Comparison of ENCODE assay signal across 1 cellular context in the genomic region with DNA sequence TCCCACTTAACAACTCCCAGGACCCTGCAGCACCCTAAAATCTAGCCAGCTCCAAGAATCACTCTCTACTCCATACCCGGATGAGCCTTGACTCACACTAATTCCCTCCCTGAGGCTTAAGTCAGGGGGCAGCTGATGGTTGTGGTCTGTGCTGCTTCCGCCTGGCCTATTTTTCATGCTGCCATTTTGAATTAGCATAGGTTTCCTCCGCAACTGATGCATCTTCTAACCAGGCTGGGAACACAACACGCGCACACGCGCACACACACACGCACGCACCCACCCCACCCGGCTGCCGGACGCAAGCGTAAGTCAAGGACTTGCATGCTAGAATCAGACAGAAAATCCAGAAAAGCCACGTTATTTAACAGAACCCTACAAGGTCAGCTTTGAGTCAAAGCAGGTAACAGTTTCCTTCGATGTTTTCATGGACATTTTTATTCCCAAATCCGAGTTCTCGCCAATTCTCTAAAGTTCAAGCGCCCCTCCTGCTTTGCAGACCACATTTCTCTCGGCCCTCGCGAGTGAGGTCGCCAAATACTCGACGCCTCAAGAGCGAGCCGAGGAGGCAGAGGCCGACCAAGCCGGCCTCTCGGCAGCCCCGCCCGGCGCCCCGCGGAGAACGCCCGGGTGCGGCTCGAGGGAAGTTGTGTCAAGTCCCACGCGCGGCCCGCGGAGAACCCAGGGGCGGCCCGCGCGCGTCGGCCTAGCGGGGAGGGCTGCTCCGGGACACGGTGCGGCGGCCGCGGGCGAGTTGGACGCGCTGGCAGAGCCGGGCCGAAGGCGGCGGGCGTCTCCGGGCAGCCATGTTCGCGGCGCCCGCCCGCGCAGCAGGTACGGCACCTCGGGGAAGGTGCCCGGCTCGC.
TF ChIP-seq lines count a peak whose summit lies in the region.

No MANE protein-coding gene starts in this region.

TF ChIP-seq in HepG2, 621 proteins besides CTCF, POLR2A, EP300 and RAD21 (continued from another document and continues in another):
- TF ChIP-seq, protein P1, sequence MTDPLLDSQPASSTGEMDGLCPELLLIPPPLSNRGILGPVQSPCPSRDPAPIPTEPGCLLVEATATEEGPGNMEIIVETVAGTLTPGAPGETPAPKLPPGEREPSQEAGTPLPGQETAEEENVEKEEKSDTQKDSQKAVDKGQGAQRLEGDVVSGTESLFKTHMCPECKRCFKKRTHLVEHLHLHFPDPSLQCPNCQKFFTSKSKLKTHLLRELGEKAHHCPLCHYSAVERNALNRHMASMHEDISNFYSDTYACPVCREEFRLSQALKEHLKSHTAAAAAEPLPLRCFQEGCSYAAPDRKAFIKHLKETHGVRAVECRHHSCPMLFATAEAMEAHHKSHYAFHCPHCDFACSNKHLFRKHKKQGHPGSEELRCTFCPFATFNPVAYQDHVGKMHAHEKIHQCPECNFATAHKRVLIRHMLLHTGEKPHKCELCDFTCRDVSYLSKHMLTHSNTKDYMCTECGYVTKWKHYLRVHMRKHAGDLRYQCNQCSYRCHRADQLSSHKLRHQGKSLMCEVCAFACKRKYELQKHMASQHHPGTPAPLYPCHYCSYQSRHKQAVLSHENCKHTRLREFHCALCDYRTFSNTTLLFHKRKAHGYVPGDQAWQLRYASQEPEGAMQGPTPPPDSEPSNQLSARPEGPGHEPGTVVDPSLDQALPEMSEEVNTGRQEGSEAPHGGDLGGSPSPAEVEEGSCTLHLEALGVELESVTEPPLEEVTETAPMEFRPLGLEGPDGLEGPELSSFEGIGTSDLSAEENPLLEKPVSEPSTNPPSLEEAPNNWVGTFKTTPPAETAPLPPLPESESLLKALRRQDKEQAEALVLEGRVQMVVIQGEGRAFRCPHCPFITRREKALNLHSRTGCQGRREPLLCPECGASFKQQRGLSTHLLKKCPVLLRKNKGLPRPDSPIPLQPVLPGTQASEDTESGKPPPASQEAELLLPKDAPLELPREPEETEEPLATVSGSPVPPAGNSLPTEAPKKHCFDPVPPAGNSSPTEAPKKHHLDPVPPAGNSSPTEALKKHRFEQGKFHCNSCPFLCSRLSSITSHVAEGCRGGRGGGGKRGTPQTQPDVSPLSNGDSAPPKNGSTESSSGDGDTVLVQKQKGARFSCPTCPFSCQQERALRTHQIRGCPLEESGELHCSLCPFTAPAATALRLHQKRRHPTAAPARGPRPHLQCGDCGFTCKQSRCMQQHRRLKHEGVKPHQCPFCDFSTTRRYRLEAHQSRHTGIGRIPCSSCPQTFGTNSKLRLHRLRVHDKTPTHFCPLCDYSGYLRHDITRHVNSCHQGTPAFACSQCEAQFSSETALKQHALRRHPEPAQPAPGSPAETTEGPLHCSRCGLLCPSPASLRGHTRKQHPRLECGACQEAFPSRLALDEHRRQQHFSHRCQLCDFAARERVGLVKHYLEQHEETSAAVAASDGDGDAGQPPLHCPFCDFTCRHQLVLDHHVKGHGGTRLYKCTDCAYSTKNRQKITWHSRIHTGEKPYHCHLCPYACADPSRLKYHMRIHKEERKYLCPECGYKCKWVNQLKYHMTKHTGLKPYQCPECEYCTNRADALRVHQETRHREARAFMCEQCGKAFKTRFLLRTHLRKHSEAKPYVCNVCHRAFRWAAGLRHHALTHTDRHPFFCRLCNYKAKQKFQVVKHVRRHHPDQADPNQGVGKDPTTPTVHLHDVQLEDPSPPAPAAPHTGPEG (CRISPR knock-in tag; IDR thresholded peaks at IDR 0.05) = peak; percentile 98
- TF ChIP-seq, protein P2, sequence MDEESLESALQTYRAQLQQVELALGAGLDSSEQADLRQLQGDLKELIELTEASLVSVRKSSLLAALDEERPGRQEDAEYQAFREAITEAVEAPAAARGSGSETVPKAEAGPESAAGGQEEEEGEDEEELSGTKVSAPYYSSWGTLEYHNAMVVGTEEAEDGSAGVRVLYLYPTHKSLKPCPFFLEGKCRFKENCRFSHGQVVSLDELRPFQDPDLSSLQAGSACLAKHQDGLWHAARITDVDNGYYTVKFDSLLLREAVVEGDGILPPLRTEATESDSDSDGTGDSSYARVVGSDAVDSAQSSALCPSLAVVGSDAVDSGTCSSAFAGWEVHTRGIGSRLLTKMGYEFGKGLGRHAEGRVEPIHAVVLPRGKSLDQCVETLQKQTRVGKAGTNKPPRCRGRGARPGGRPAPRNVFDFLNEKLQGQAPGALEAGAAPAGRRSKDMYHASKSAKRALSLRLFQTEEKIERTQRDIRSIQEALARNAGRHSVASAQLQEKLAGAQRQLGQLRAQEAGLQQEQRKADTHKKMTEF (CRISPR knock-in tag; IDR thresholded peaks at IDR 0.05) = no peak
- TF ChIP-seq ZNF577 (CRISPR knock-in tag; IDR thresholded peaks at IDR 0.05; ENCODE audit: borderline replicate concordance, low read depth) (no peak), ZNF781 (CRISPR knock-in tag; IDR thresholded peaks at IDR 0.05; ENCODE audit: borderline replicate concordance, not compliant biosample characterization) (no peak), ZNF10 (CRISPR knock-in tag; IDR thresholded peaks at IDR 0.05; ENCODE audit: borderline replicate concordance, low read depth) (no peak), HDAC2 (CRISPR knock-in tag; IDR thresholded peaks at IDR 0.05) (peak; percentile 12; the same call in 1 of the 2 replicates), ZNF292 (CRISPR knock-in tag; IDR thresholded peaks at IDR 0.05; ENCODE audit: borderline replicate concordance, low read depth) (no peak), SPEN (CRISPR knock-in tag; IDR thresholded peaks at IDR 0.05; ENCODE audit: low read depth) (no peak), NRL (CRISPR knock-in tag; IDR thresholded peaks at IDR 0.05; ENCODE audit: borderline replicate concordance) (no peak), SRF (IDR thresholded peaks at IDR 0.05; ENCODE audit: low read depth, low read length) (no peak), ZNF652 (CRISPR knock-in tag; IDR thresholded peaks at IDR 0.05; ENCODE audit: borderline replicate concordance, low read depth) (no peak), ZNF484 (CRISPR knock-in tag; IDR thresholded peaks at IDR 0.05; ENCODE audit: borderline replicate concordance, low read depth) (no peak), ZNF678 (CRISPR knock-in tag; IDR thresholded peaks at IDR 0.05) (no peak), MED8 (CRISPR knock-in tag; IDR thresholded peaks at IDR 0.05; ENCODE audit: insufficient replicate concordance) (no peak), ZMAT3 (CRISPR knock-in tag; conservative IDR thresholded peaks at IDR 0.05) (no peak), CBX1 (IDR thresholded peaks at IDR 0.05; ENCODE audit: low read depth) (no peak), ZNF17 (CRISPR knock-in tag; IDR thresholded peaks at IDR 0.05) (no peak), ZC3H4 (CRISPR knock-in tag; IDR thresholded peaks at IDR 0.05; ENCODE audit: borderline replicate concordance) (0 out of 2 replicates have a peak, but pooled peaks have one; percentile 40), ZNF530 (CRISPR knock-in tag; IDR thresholded peaks at IDR 0.05; ENCODE audit: low read depth) (no peak), ZNF441 (CRISPR knock-in tag; IDR thresholded peaks at IDR 0.05; ENCODE audit: borderline replicate concordance) (no peak), PRPF4 (IDR thresholded peaks at IDR 0.05; ENCODE audit: low read depth, low read length, poor library complexity, severe bottlenecking) (no peak), SMAD1 (CRISPR knock-in tag; IDR thresholded peaks at IDR 0.05; ENCODE audit: borderline replicate concordance, low read depth) (no peak), CBFB (CRISPR knock-in tag; IDR thresholded peaks at IDR 0.05) (no peak), ZNF225 (CRISPR knock-in tag; IDR thresholded peaks at IDR 0.05) (no peak), MAFG (CRISPR knock-in tag; IDR thresholded peaks at IDR 0.05) (no peak), ZNF790 (CRISPR knock-in tag; IDR thresholded peaks at IDR 0.05; ENCODE audit: borderline replicate concordance) (no peak), TP53 (CRISPR knock-in tag; conservative IDR thresholded peaks at IDR 0.05) (no peak), POLR2AphosphoS2 (IDR thresholded peaks at IDR 0.05; ENCODE audit: low read depth, low read length) (no peak), SATB2 (CRISPR knock-in tag; IDR thresholded peaks at IDR 0.05) (no peak), ARNT2 (CRISPR knock-in tag; IDR thresholded peaks at IDR 0.05; ENCODE audit: low read depth) (no peak), RFXANK (CRISPR knock-in tag; IDR thresholded peaks at IDR 0.05) (no peak), CCDC6 (CRISPR knock-in tag; IDR thresholded peaks at IDR 0.05) (peak; percentile 11; the same call in 1 of the 2 replicates), ZNF777 (CRISPR knock-in tag; IDR thresholded peaks at IDR 0.05) (peak; percentile 86), MXD4 (CRISPR knock-in tag; IDR thresholded peaks at IDR 0.05) (0 out of 2 replicates have a peak, but pooled peaks have one; percentile 27)
- TF ChIP-seq, protein P3, sequence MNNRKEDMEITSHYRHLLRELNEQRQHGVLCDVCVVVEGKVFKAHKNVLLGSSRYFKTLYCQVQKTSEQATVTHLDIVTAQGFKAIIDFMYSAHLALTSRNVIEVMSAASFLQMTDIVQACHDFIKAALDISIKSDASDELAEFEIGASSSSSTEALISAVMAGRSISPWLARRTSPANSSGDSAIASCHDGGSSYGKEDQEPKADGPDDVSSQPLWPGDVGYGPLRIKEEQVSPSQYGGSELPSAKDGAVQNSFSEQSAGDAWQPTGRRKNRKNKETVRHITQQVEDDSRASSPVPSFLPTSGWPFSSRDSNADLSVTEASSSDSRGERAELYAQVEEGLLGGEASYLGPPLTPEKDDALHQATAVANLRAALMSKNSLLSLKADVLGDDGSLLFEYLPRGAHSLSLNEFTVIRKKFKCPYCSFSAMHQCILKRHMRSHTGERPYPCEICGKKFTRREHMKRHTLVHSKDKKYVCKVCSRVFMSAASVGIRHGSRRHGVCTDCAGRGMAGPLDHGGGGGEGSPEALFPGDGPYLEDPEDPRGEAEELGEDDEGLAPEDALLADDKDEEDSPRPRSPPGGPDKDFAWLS (CRISPR knock-in tag; IDR thresholded peaks at IDR 0.05; ENCODE audit: borderline replicate concordance) = no peak
- TF ChIP-seq, protein P4, sequence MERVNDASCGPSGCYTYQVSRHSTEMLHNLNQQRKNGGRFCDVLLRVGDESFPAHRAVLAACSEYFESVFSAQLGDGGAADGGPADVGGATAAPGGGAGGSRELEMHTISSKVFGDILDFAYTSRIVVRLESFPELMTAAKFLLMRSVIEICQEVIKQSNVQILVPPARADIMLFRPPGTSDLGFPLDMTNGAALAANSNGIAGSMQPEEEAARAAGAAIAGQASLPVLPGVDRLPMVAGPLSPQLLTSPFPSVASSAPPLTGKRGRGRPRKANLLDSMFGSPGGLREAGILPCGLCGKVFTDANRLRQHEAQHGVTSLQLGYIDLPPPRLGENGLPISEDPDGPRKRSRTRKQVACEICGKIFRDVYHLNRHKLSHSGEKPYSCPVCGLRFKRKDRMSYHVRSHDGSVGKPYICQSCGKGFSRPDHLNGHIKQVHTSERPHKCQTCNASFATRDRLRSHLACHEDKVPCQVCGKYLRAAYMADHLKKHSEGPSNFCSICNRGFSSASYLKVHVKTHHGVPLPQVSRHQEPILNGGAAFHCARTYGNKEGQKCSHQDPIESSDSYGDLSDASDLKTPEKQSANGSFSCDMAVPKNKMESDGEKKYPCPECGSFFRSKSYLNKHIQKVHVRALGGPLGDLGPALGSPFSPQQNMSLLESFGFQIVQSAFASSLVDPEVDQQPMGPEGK (CRISPR knock-in tag; IDR thresholded peaks at IDR 0.05) = no peak; the same call in 1 of the 2 replicates
- TF ChIP-seq, protein P5, sequence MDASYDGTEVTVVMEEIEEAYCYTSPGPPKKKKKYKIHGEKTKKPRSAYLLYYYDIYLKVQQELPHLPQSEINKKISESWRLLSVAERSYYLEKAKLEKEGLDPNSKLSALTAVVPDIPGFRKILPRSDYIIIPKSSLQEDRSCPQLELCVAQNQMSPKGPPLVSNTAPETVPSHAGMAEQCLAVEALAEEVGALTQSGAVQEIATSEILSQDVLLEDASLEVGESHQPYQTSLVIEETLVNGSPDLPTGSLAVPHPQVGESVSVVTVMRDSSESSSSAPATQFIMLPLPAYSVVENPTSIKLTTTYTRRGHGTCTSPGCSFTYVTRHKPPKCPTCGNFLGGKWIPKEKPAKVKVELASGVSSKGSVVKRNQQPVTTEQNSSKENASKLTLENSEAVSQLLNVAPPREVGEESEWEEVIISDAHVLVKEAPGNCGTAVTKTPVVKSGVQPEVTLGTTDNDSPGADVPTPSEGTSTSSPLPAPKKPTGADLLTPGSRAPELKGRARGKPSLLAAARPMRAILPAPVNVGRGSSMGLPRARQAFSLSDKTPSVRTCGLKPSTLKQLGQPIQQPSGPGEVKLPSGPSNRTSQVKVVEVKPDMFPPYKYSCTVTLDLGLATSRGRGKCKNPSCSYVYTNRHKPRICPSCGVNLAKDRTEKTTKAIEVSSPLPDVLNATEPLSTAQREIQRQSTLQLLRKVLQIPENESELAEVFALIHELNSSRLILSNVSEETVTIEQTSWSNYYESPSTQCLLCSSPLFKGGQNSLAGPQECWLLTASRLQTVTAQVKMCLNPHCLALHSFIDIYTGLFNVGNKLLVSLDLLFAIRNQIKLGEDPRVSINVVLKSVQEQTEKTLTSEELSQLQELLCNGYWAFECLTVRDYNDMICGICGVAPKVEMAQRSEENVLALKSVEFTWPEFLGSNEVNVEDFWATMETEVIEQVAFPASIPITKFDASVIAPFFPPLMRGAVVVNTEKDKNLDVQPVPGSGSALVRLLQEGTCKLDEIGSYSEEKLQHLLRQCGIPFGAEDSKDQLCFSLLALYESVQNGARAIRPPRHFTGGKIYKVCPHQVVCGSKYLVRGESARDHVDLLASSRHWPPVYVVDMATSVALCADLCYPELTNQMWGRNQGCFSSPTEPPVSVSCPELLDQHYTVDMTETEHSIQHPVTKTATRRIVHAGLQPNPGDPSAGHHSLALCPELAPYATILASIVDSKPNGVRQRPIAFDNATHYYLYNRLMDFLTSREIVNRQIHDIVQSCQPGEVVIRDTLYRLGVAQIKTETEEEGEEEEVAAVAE (CRISPR knock-in tag; IDR thresholded peaks at IDR 0.05; ENCODE audit: borderline replicate concordance) = 0 out of 2 replicates have a peak, but pooled peaks have one; percentile 20
- TF ChIP-seq, protein P6, sequence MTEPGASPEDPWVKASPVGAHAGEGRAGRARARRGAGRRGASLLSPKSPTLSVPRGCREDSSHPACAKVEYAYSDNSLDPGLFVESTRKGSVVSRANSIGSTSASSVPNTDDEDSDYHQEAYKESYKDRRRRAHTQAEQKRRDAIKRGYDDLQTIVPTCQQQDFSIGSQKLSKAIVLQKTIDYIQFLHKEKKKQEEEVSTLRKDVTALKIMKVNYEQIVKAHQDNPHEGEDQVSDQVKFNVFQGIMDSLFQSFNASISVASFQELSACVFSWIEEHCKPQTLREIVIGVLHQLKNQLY (CRISPR knock-in tag; IDR thresholded peaks at IDR 0.05) = no peak
